ENCODE assay signal across 26 cellular contexts in genomic region chr5:146005264-146005663, GRCh38.
A peak's percentile ranks its signal among the peaks of the same experiment; 100 is the strongest.
DNase-seq lines count a peak whose midpoint lies in the region; ATAC-seq, FAIRE-seq and TF ChIP-seq lines count a peak whose summit lies in the region.
"Had no signal": no experiment of that assay in that cellular context is flagged by ENCODE, and none has a peak within 500 bp of the region (broad histone marks: within the 10 kb centered on the region; RNA-seq: fewer than 3 reads in every experiment).

No MANE protein-coding gene starts in this region.

- H3K4me3 ChIP-seq in A549: no peak overlapping the region
- H3K4me3 ChIP-seq in osteoblast (ENCODE audit: insufficient read depth, low read length): no peak overlapping the region
- no peak overlapping the region for H3K4me3 ChIP-seq in lower lobe of right lung
- H3K4me3 ChIP-seq: BLaER1 treated with 17β-estradiol and CSF1 and Interleukin-3, amounts not matched to agents 10 nM and 100 nM; K562; SJSA1 had no signal

- H3K9me3 ChIP-seq in A549 (no peaks in the 10 kb centered on the region), osteoblast (ENCODE audit: low read depth, low read length) (no peaks in the 10 kb centered on the region), lower lobe of right lung (no peaks in the 10 kb centered on the region)
- H3K9me3 ChIP-seq: SJSA1 had no signal

- H4K20me1 ChIP-seq in osteoblast (ENCODE audit: insufficient read depth, low read length): no peaks in the 10 kb centered on the region
- H4K20me1 ChIP-seq: BLaER1 treated with 17β-estradiol and CSF1 and Interleukin-3, amounts not matched to agents 10 nM and 100 nM had no signal

- TF ChIP-seq POLR2A in A549 (IDR thresholded peaks at IDR 0.05; ENCODE audit: low read length): no peak

- no peak for DNase-seq in A549 (ENCODE audit: low read depth in 1 of 2, low spot score in 1 of 2)
- no peak for DNase-seq in osteoblast (ENCODE audit: insufficient read length, low spot score, missing footprints)
- DNase-seq in GDM1 (lab: John Stamatoyannopoulos, UW): no peak
- DNase-seq in NCI-H1105 treated with DMSO at 0.1 percent for 48 hours (lab: John Stamatoyannopoulos, UW): no peak
- DNase-seq in lower lobe of right lung: no peak
- DNase-seq: 8988T; AML-193; CD4-positive, alpha-beta T cell; Kasumi-1; NCI-H1092 treated with DMSO at 0.1 percent for 48 hours; NCI-H1436 treated with DMSO at 0.1 percent for 48 hours; NCI-H187 treated with DMSO at 0.1 percent for 48 hours; NCI-H2107; NCI-H446 treated with DMSO at 0.1 percent for 48 hours; NCI-H526; Right ventricle myocardium superior; RPMI8226 had no signal

- no peak for FAIRE-seq in A549 (lab: Jason Lieb, UNC)
- FAIRE-seq: D721Med, GM18507, H54, HTR-8/SVneo, K562 had no signal

- no peak for TF ChIP-seq RAD21 in A549 (conservative IDR thresholded peaks at IDR 0.05 in 1 of 2, IDR thresholded peaks at IDR 0.05 in 1 of 2)

- no peak for ATAC-seq in A549
- peak; percentile 62 for ATAC-seq in GM18909 (IDR thresholded peaks at IDR 0.05; ENCODE audit: poor library complexity, unreplicated experiment)
- ATAC-seq in HG03432 (IDR thresholded peaks at IDR 0.05; ENCODE audit: unreplicated experiment): peak; percentile 47
- ATAC-seq in lower lobe of right lung: no peak
- ATAC-seq: K562 had no signal

- TF ChIP-seq CTCF in A549 (IDR thresholded peaks at IDR 0.05): no peak
- TF ChIP-seq CTCF in osteoblast (IDR thresholded peaks at IDR 0.05; ENCODE audit: extremely low read depth, low read depth, low read length): no peak
- TF ChIP-seq CTCF in lower lobe of right lung (IDR thresholded peaks at IDR 0.05): no peak

- intact Hi-C loops in lower lobe of right lung (cut with DNase I): no loop called here

- no peaks in the 10 kb centered on the region for H3K27me3 ChIP-seq in osteoblast (ENCODE audit: insufficient read depth, low read length)
- no peaks in the 10 kb centered on the region for H3K27me3 ChIP-seq in lower lobe of right lung (ENCODE audit: low read depth)
- H3K27me3 ChIP-seq: BLaER1 treated with 17β-estradiol and CSF1 and Interleukin-3, amounts not matched to agents 10 nM and 100 nM; SJSA1 had no signal

- TF ChIP-seq EP300 in A549 (IDR thresholded peaks at IDR 0.05): no peak

- CTCF ChIA-PET in A549 (lab: Yijun Ruan, JAX): no interaction called here

- no peak overlapping the region for H3K27ac ChIP-seq in A549
- H3K27ac ChIP-seq in osteoblast (ENCODE audit: low read depth, low read length): no peak overlapping the region
- H3K27ac ChIP-seq in lower lobe of right lung: no peak overlapping the region
- H3K27ac ChIP-seq: BLaER1 treated with 17β-estradiol and CSF1 and Interleukin-3, amounts not matched to agents 10 nM and 100 nM; SJSA1 had no signal

- POLR2A ChIA-PET in A549 (lab: Yijun Ruan, JAX): no interaction called here

- no peaks in the 10 kb centered on the region for H3K79me2 ChIP-seq in osteoblast (ENCODE audit: insufficient read depth, low read length)

- peaks cover 21% of the 10 kb centered on the region for H3K4me1 ChIP-seq in A549
- H3K4me1 ChIP-seq in osteoblast (ENCODE audit: insufficient read depth, low read length): peaks cover 9% of the 10 kb centered on the region
- H3K4me1 ChIP-seq in lower lobe of right lung: no peaks in the 10 kb centered on the region

- peak overlapping the region; percentile 35 for H2AFZ ChIP-seq in osteoblast (ENCODE audit: low read length)

- WGBS in A549 (ENCODE audit: missing lambda C conversion rate): 73% methylated on average over 1 of the region's 1 CpG

- H3K4me2 ChIP-seq in A549 (0 out of 3 replicates have a peak overlapping the region, but pooled peaks have one; percentile 2), osteoblast (ENCODE audit: insufficient read depth, low read length) (no peak overlapping the region)

- H3K36me3 ChIP-seq in osteoblast (ENCODE audit: insufficient read depth, low read length) (no peaks in the 10 kb centered on the region), lower lobe of right lung (no peaks in the 10 kb centered on the region)
- H3K36me3 ChIP-seq: BLaER1 treated with 17β-estradiol and CSF1 and Interleukin-3, amounts not matched to agents 10 nM and 100 nM had no signal

TF ChIP-seq in A549, 52 proteins besides CTCF, POLR2A, EP300 and RAD21:
- TF ChIP-seq, protein P1, sequence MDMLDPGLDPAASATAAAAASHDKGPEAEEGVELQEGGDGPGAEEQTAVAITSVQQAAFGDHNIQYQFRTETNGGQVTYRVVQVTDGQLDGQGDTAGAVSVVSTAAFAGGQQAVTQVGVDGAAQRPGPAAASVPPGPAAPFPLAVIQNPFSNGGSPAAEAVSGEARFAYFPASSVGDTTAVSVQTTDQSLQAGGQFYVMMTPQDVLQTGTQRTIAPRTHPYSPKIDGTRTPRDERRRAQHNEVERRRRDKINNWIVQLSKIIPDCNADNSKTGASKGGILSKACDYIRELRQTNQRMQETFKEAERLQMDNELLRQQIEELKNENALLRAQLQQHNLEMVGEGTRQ (IDR thresholded peaks at IDR 0.05): no peak
- TF ChIP-seq TP53 (CRISPR knock-in tag; IDR thresholded peaks at IDR 0.05) (no peak), NR3C1 (IDR thresholded peaks at IDR 0.05) (no peak), ZC3H11A (IDR thresholded peaks at IDR 0.05) (no peak), NPAS2 (CRISPR knock-in tag; IDR thresholded peaks at IDR 0.05; ENCODE audit: borderline replicate concordance) (no peak), EHF (CRISPR knock-in tag; IDR thresholded peaks at IDR 0.05) (no peak), PHF8 (IDR thresholded peaks at IDR 0.05; ENCODE audit: borderline replicate concordance, low read depth) (no peak), HOXA7 (CRISPR knock-in tag; IDR thresholded peaks at IDR 0.05) (no peak), CBX2 (IDR thresholded peaks at IDR 0.05; ENCODE audit: borderline replicate concordance, low read depth) (no peak), MYC (IDR thresholded peaks at IDR 0.05; ENCODE audit: borderline replicate concordance, low read length) (no peak), JUNB (IDR thresholded peaks at IDR 0.05) (no peak), BHLHE40 (IDR thresholded peaks at IDR 0.05; ENCODE audit: low read depth, low read length) (no peak), MAZ (IDR thresholded peaks at IDR 0.05; ENCODE audit: borderline replicate concordance, low read depth, low read length) (no peak), JUN (IDR thresholded peaks at IDR 0.05) (no peak), BCL3 (IDR thresholded peaks at IDR 0.05) (no peak), SMC3 (IDR thresholded peaks at IDR 0.05) (no peak), NFE2L2 (conservative IDR thresholded peaks at IDR 0.05; ENCODE audit: low read length) (no peak), REST (IDR thresholded peaks at IDR 0.05) (no peak)
- TF ChIP-seq, protein P2, sequence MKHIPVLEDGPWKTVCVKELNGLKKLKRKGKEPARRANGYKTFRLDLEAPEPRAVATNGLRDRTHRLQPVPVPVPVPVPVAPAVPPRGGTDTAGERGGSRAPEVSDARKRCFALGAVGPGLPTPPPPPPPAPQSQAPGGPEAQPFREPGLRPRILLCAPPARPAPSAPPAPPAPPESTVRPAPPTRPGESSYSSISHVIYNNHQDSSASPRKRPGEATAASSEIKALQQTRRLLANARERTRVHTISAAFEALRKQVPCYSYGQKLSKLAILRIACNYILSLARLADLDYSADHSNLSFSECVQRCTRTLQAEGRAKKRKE (CRISPR knock-in tag; IDR thresholded peaks at IDR 0.05; ENCODE audit: low read depth): no peak

Comparison
In these comparisons a context has a peak if more than half of its experiments do, and no peak if none do; other contexts are left out.
1. ATAC-seq: peak in GM18909 (single experiment) and HG03432 (single experiment); none in A549 (0 of 2) and lower lobe of right lung (0 of 2).